In genomic region chr14:43166163-43166562, GRCh38 we compare ENCODE assay signal across 21 cellular contexts.
A peak's percentile ranks its signal among the peaks of the same experiment; 100 is the strongest.
DNase-seq lines count a peak whose midpoint lies in the region; ATAC-seq and FAIRE-seq lines count a peak whose summit lies in the region.
"Had no signal": no experiment of that assay in that cellular context is flagged by ENCODE, and none has a peak within 500 bp of the region (broad histone marks: within the 10 kb centered on the region; RNA-seq: fewer than 3 reads in every experiment).

No MANE protein-coding gene starts in this region.

- DNase-seq in stimulated activated naive CD8-positive, alpha-beta T cell treated with anti-CD3 and anti-CD28 coated beads, Interleukin-15, amount 100 ng/mL, for 72 hours, result no peak
- DNase-seq in NCI-H1417 (lab: John Stamatoyannopoulos, UW), result no peak
- DNase-seq: activated CD4-positive, alpha-beta memory T cell treated with anti-CD3 and anti-CD28 coated beads for 36 hours; activated CD4-positive, CD25-positive, alpha-beta regulatory T cell; activated naive CD8-positive, alpha-beta T cell treated with anti-CD3 and anti-CD28 coated beads for 36 hours; caudate nucleus; CD8-positive, alpha-beta memory T cell; hypothalamus; KBM-7; left lung; mesendoderm; MM.1S; SJCRH30 had no signal

- H3K4me3 Mint-ChIP-seq in stimulated activated naive CD8-positive, alpha-beta T cell treated with anti-CD3 and anti-CD28 coated beads, Interleukin-15, amount 100 ng/mL, for 72 hours, result no peak overlapping the region
- H3K4me3 Mint-ChIP-seq: activated CD4-positive, alpha-beta memory T cell treated with anti-CD3 and anti-CD28 coated beads for 36 hours; activated naive CD8-positive, alpha-beta T cell treated with anti-CD3 and anti-CD28 coated beads for 36 hours; CD8-positive, alpha-beta memory T cell; type B pancreatic cell had no signal

- ATAC-seq in GM18907 (IDR thresholded peaks at IDR 0.05; ENCODE audit: unreplicated experiment), result peak; percentile 72
- peak; percentile 78 for ATAC-seq in GM21619 (IDR thresholded peaks at IDR 0.05; ENCODE audit: unreplicated experiment)
- ATAC-seq in HG03175 (IDR thresholded peaks at IDR 0.05; ENCODE audit: unreplicated experiment), result peak; percentile 84
- no peak for ATAC-seq in stimulated activated naive CD8-positive, alpha-beta T cell treated with anti-CD3 and anti-CD28 coated beads, Interleukin-15, amount 100 ng/mL, for 72 hours
- no peak for ATAC-seq in HG02571 (IDR thresholded peaks at IDR 0.05; ENCODE audit: unreplicated experiment)
- ATAC-seq in HG02870 (IDR thresholded peaks at IDR 0.05; ENCODE audit: unreplicated experiment), result no peak
- ATAC-seq: left lung had no signal

- peak; percentile 21 for FAIRE-seq in colon (lab: Jason Lieb, UNC)
- FAIRE-seq: GM18507 had no signal

- H3K4me1 Mint-ChIP-seq in stimulated activated naive CD8-positive, alpha-beta T cell treated with anti-CD3 and anti-CD28 coated beads, Interleukin-15, amount 100 ng/mL, for 72 hours, result no peaks in the 10 kb centered on the region
- H3K4me1 Mint-ChIP-seq: activated naive CD8-positive, alpha-beta T cell treated with anti-CD3 and anti-CD28 coated beads for 36 hours; CD8-positive, alpha-beta memory T cell had no signal

- H3K27ac Mint-ChIP-seq in stimulated activated naive CD8-positive, alpha-beta T cell treated with anti-CD3 and anti-CD28 coated beads, Interleukin-15, amount 100 ng/mL, for 72 hours, result no peak overlapping the region
- H3K27ac Mint-ChIP-seq: activated CD4-positive, alpha-beta memory T cell treated with anti-CD3 and anti-CD28 coated beads for 36 hours; activated naive CD8-positive, alpha-beta T cell treated with anti-CD3 and anti-CD28 coated beads for 36 hours; CD8-positive, alpha-beta memory T cell; type B pancreatic cell had no signal

- peaks cover 0 to 6% of the 10 kb centered on the region in 2 donors for H3K9me3 Mint-ChIP-seq in stimulated activated naive CD8-positive, alpha-beta T cell treated with anti-CD3 and anti-CD28 coated beads, Interleukin-15, amount 100 ng/mL, for 72 hours
- H3K9me3 Mint-ChIP-seq: type B pancreatic cell had no signal

- no peaks in the 10 kb centered on the region for H3K27me3 Mint-ChIP-seq in stimulated activated naive CD8-positive, alpha-beta T cell treated with anti-CD3 and anti-CD28 coated beads, Interleukin-15, amount 100 ng/mL, for 72 hours
- H3K27me3 Mint-ChIP-seq: activated CD4-positive, alpha-beta memory T cell treated with anti-CD3 and anti-CD28 coated beads for 36 hours; activated naive CD8-positive, alpha-beta T cell treated with anti-CD3 and anti-CD28 coated beads for 36 hours; CD8-positive, alpha-beta memory T cell; type B pancreatic cell had no signal

Comparison
In these comparisons a context has a peak if more than half of its experiments do, and no peak if none do; other contexts are left out.
1. ATAC-seq: peak in GM18907 (single experiment), GM21619 (single experiment) and HG03175 (single experiment); none in stimulated activated naive CD8-positive, alpha-beta T cell treated with anti-CD3 and anti-CD28 coated beads, Interleukin-15, amount 100 ng/mL, for 72 hours (single experiment), HG02571 (single experiment) and HG02870 (single experiment).